8 cellular contexts compared by ENCODE assay signal in genomic region chr12:111840831-111841230, GRCh38. TPM values are rescaled to one million over a fixed set of nuclear protein-coding genes. Genes with fewer than 3 reads are reported as not detected.
DNase-seq lines count a peak whose midpoint lies in the region; ATAC-seq and TF ChIP-seq lines count a peak whose summit lies in the region.

No MANE protein-coding gene starts in this region.

- no peaks in the 10 kb centered on the region for H3K27me3 Mint-ChIP-seq in stimulated activated memory B cell treated with anti-CD40 and anti-IgM and Interleukin-4, amounts not matched to agents 10 μg/mL and 1 μg/mL and 100 μg/mL, for 72 hours

- WGBS in iPS DF 6.9 (ENCODE audit: insufficient coverage, insufficient read length) = no CpG with 5 or more reads among the region's 11 CpGs

- H3K27ac ChIP-seq in iPS DF 6.9 (ENCODE audit: low read length) = no peak overlapping the region

- peaks cover 37% of the 10 kb centered on the region for H3K36me3 Mint-ChIP-seq in stimulated activated memory B cell treated with anti-CD40 and anti-IgM and Interleukin-4, amounts not matched to agents 10 μg/mL and 1 μg/mL and 100 μg/mL, for 72 hours

- H3K9me3 ChIP-seq in iPS DF 6.9 (ENCODE audit: control insufficient read depth, insufficient read depth, low read length) = no peaks in the 10 kb centered on the region

- H3K9me3 Mint-ChIP-seq in stimulated activated memory B cell treated with anti-CD40 and anti-IgM and Interleukin-4, amounts not matched to agents 10 μg/mL and 1 μg/mL and 100 μg/mL, for 72 hours = no peaks in the 10 kb centered on the region

- H3K4me1 Mint-ChIP-seq in stimulated activated memory B cell treated with anti-CD40 and anti-IgM and Interleukin-4, amounts not matched to agents 10 μg/mL and 1 μg/mL and 100 μg/mL, for 72 hours = peaks cover 43% of the 10 kb centered on the region

- H3K4me3 ChIP-seq in WI38 (ENCODE audit: low read depth, low read length) = peak overlapping the region; percentile 91
- H3K4me3 ChIP-seq in iPS DF 6.9 (ENCODE audit: low read length) = peak overlapping the region; percentile 97; the same call in 1 of the 2 replicates

- peak overlapping the region; percentile 96 for H3K4me3 Mint-ChIP-seq in stimulated activated memory B cell treated with anti-CD40 and anti-IgM and Interleukin-4, amounts not matched to agents 10 μg/mL and 1 μg/mL and 100 μg/mL, for 72 hours

- H3K27me3 ChIP-seq in iPS DF 6.9 (ENCODE audit: control insufficient read depth, insufficient read depth, low read length) = no peaks in the 10 kb centered on the region

- TF ChIP-seq CTCF in WI38 (IDR thresholded peaks at IDR 0.05; ENCODE audit: low read depth, low read length) = no peak

- no peaks in the 10 kb centered on the region for H3K4me1 ChIP-seq in iPS DF 6.9 (ENCODE audit: control insufficient read depth, insufficient read depth, low read length)

- no peaks in the 10 kb centered on the region for H3K36me3 ChIP-seq in iPS DF 6.9 (ENCODE audit: control insufficient read depth, insufficient read depth, low read length)

- peak overlapping the region; percentile 99 for H3K27ac Mint-ChIP-seq in stimulated activated memory B cell treated with anti-CD40 and anti-IgM and Interleukin-4, amounts not matched to agents 10 μg/mL and 1 μg/mL and 100 μg/mL, for 72 hours

- DNase-seq in DMS53 (lab: John Stamatoyannopoulos, UW) = peak; percentile 54
- DNase-seq in DMS53 treated with DMSO at 0.1 percent for 48 hours (lab: John Stamatoyannopoulos, UW; ENCODE audit: unreplicated experiment) = no peak
- no peak for DNase-seq in iPS DF 6.9 (ENCODE audit: low read depth, low spot score)
- no peak for DNase-seq in NCI-H446 treated with DMSO at 0.1 percent for 48 hours (lab: John Stamatoyannopoulos, UW)
- DNase-seq in mucosa of gallbladder (ENCODE audit: low spot score) = no peak
- DNase-seq in NK-92 (lab: John Stamatoyannopoulos, UW; ENCODE audit: unreplicated experiment) = no peak

- no peak for ATAC-seq in stimulated activated memory B cell treated with anti-CD40 and anti-IgM and Interleukin-4, amounts not matched to agents 10 μg/mL and 1 μg/mL and 100 μg/mL, for 72 hours

RNA-seq across cellular contexts. Expression of gene MAPKAPK5, which starts 1.2 kb away (rescaled TPM):
- 35.8 TPM for total RNA-seq in mucosa of gallbladder
